ENCODE assay signal across 8 cellular contexts in genomic region chr13:75458696-75459422, GRCh38. TPM values are rescaled to one million over a fixed set of nuclear protein-coding genes. Genes with fewer than 3 reads are reported as not detected.
DNase-seq lines count a peak whose midpoint lies in the region; ATAC-seq, FAIRE-seq and TF ChIP-seq lines count a peak whose summit lies in the region.

No MANE protein-coding gene starts in this region.

- no peaks in the 10 kb centered on the region for H3K27me3 ChIP-seq in left ventricle myocardium inferior (ENCODE audit: low read depth)

- H3K4me3 ChIP-seq in left ventricle myocardium inferior = no peak overlapping the region

- peak; percentile 99 for ATAC-seq in GM18511 (IDR thresholded peaks at IDR 0.05; ENCODE audit: unreplicated experiment)
- ATAC-seq in HG02642 (IDR thresholded peaks at IDR 0.05; ENCODE audit: poor library complexity, unreplicated experiment) = peak; percentile 99

- H3K9me3 Mint-ChIP-seq in activated CD4-positive, alpha-beta T cell treated with anti-CD3 and anti-CD28 coated beads, Interleukin-2, amount 10 ng/mL, durations not matched to agents 24 days and 14 days = no peaks in the 10 kb centered on the region

- peaks cover 2% of the 10 kb centered on the region for H3K36me3 Mint-ChIP-seq in activated CD4-positive, alpha-beta T cell treated with anti-CD3 and anti-CD28 coated beads, Interleukin-2, amount 10 ng/mL, durations not matched to agents 24 days and 14 days (ENCODE audit: low read depth)

- no peaks in the 10 kb centered on the region for H3K36me3 ChIP-seq in left ventricle myocardium inferior

- peaks cover 2% of the 10 kb centered on the region for H3K4me1 Mint-ChIP-seq in activated CD4-positive, alpha-beta T cell treated with anti-CD3 and anti-CD28 coated beads, Interleukin-2, amount 10 ng/mL, durations not matched to agents 24 days and 14 days

- no peak for FAIRE-seq in urothelium cell line (lab: Jason Lieb, UNC)

- no peak overlapping the region for H3K27ac Mint-ChIP-seq in activated CD4-positive, alpha-beta T cell treated with anti-CD3 and anti-CD28 coated beads, Interleukin-2, amount 10 ng/mL, durations not matched to agents 24 days and 14 days

- H3K27me3 Mint-ChIP-seq in activated CD4-positive, alpha-beta T cell treated with anti-CD3 and anti-CD28 coated beads, Interleukin-2, amount 10 ng/mL, durations not matched to agents 24 days and 14 days = peaks cover 7% of the 10 kb centered on the region

- H3K4me3 Mint-ChIP-seq in activated CD4-positive, alpha-beta T cell treated with anti-CD3 and anti-CD28 coated beads, Interleukin-2, amount 10 ng/mL, durations not matched to agents 24 days and 14 days = no peak overlapping the region

- no peaks in the 10 kb centered on the region for H3K9me3 ChIP-seq in left ventricle myocardium inferior (replicated peaks)

- TF ChIP-seq CTCF in left ventricle myocardium inferior (IDR thresholded peaks at IDR 0.05; ENCODE audit: borderline replicate concordance) = no peak

- DNase-seq in NCI-H2081 (lab: John Stamatoyannopoulos, UW) (peak; percentile 66 to 85), left ventricle myocardium inferior (peak; percentile 41), UCSD-AML1 (lab: John Stamatoyannopoulos, UW; ENCODE audit: unreplicated experiment) (no peak), urothelium cell line (ENCODE audit: low spot score) (no peak), HuH-7.5 (ENCODE audit: low spot score) (no peak)
- no peak for DNase-seq in activated CD4-positive, alpha-beta T cell treated with anti-CD3 and anti-CD28 coated beads, Interleukin-2, amount 10 ng/mL, durations not matched to agents 24 days and 14 days

- peak overlapping the region; percentile 88 for H3K27ac ChIP-seq in left ventricle myocardium inferior (replicated peaks)

- intact Hi-C loops in left ventricle myocardium inferior (cut with micrococcal nuclease) = no loop called here
- intact Hi-C loops in activated CD4-positive, alpha-beta T cell treated with anti-CD3 and anti-CD28 coated beads, Interleukin-2, amount 10 ng/mL, durations not matched to agents 24 days and 14 days (cut with micrococcal nuclease) = no loop called here

- peaks cover 93% of the 10 kb centered on the region for H3K4me1 ChIP-seq in left ventricle myocardium inferior

RNA-seq across cellular contexts. Expression of gene TBC1D4, which starts 23.1 kb away (rescaled TPM):
- total RNA-seq in left ventricle myocardium inferior = 97.5 TPM
- total RNA-seq in activated CD4-positive, alpha-beta T cell treated with anti-CD3 and anti-CD28 coated beads, Interleukin-2, amount 10 ng/mL, durations not matched to agents 24 days and 14 days = 72.3 and 77.0 TPM in 2 replicates

Comparison
In these comparisons a context has a peak if more than half of its experiments do, and no peak if none do; other contexts are left out.
1. DNase-seq: peak in NCI-H2081 (2 of 2) and left ventricle myocardium inferior (single experiment); none in UCSD-AML1 (single experiment), urothelium cell line (single experiment), HuH-7.5 (single experiment) and activated CD4-positive, alpha-beta T cell treated with anti-CD3 and anti-CD28 coated beads, Interleukin-2, amount 10 ng/mL, durations not matched to agents 24 days and 14 days (single experiment).